ENCODE assay signal across 1 cellular context in the genomic region with DNA sequence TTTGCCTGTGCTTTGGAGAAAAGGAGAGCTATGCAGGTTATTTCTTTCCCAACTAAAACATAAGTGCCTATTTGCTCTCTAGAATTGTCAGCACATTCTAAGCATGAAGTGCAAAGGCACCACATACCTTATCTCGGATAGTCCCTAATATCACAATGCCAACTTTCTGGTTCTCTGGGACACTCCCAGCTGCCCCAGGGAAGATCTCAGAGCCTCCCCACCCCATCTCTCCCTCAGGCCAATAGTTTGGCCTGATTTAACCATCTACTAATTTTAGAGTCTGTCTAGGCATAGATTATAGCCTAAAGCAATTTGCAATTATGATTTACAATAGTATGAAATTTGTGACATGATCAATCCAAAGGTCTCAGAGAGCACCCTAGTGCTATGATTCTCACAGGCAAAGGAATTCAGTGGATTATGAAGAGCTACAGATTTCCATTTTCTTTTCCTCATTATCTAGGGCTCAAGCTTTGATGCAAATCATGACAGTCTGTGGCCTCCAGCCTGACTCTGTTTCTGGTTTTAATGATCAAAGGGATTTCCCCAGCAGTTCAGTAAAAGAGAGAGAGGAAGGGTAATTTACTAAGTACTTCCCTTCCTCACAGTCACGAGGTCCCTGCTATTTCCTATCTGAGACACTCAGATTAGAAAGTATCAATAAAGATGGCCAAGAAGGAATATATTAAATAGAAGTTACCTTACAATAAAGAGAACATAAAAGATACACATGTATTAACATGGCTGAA.
TF ChIP-seq lines count a peak whose summit lies in the region.

No MANE protein-coding gene starts in this region.

TF ChIP-seq in GM12878, 131 proteins besides CTCF, POLR2A, EP300 and RAD21 (continued from another document):
- peak; percentile 65 for TF ChIP-seq RUNX3 (IDR thresholded peaks at IDR 0.05; ENCODE audit: low read length)
- TF ChIP-seq BHLHE40 (IDR thresholded peaks at IDR 0.05; ENCODE audit: borderline replicate concordance in 1 of 2, low read depth in 2 of 2, low read length in 1 of 2): 0 out of 4 replicates have a peak, but pooled peaks of 1 of the 2 experiments have one; percentile 9
- 0 out of 2 replicates have a peak, but pooled peaks have one; percentile 20 for TF ChIP-seq STAT3 (IDR thresholded peaks at IDR 0.05; ENCODE audit: low read depth, low read length)
- TF ChIP-seq MTA2 (IDR thresholded peaks at IDR 0.05; ENCODE audit: low read depth): peak; percentile 62
- TF ChIP-seq POLR2AphosphoS2 (IDR thresholded peaks at IDR 0.05; ENCODE audit: low read depth, low read length): no peak
- TF ChIP-seq HCFC1 (IDR thresholded peaks at IDR 0.05; ENCODE audit: low read length): no peak
- TF ChIP-seq KLF5 (IDR thresholded peaks at IDR 0.05; ENCODE audit: partially characterized antibody): no peak
- TF ChIP-seq GABPA (IDR thresholded peaks at IDR 0.05; ENCODE audit: low read depth): peak; percentile 62; the same call in 1 of the 2 replicates
- TF ChIP-seq, protein P1, sequence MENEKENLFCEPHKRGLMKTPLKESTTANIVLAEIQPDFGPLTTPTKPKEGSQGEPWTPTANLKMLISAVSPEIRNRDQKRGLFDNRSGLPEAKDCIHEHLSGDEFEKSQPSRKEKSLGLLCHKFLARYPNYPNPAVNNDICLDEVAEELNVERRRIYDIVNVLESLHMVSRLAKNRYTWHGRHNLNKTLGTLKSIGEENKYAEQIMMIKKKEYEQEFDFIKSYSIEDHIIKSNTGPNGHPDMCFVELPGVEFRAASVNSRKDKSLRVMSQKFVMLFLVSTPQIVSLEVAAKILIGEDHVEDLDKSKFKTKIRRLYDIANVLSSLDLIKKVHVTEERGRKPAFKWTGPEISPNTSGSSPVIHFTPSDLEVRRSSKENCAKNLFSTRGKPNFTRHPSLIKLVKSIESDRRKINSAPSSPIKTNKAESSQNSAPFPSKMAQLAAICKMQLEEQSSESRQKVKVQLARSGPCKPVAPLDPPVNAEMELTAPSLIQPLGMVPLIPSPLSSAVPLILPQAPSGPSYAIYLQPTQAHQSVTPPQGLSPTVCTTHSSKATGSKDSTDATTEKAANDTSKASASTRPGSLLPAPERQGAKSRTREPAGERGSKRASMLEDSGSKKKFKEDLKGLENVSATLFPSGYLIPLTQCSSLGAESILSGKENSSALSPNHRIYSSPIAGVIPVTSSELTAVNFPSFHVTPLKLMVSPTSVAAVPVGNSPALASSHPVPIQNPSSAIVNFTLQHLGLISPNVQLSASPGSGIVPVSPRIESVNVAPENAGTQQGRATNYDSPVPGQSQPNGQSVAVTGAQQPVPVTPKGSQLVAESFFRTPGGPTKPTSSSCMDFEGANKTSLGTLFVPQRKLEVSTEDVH (IDR thresholded peaks at IDR 0.05; ENCODE audit: low read depth, partially characterized antibody): no peak
